ENCODE assay signal across 9 cellular contexts in genomic region chr20:49282584-49283171, GRCh38. TPM values are rescaled to one million over a fixed set of nuclear protein-coding genes. Genes with fewer than 3 reads are reported as not detected.
A peak's percentile ranks its signal among the peaks of the same experiment; 100 is the strongest.
DNase-seq lines count a peak whose midpoint lies in the region; ATAC-seq, FAIRE-seq and TF ChIP-seq lines count a peak whose summit lies in the region.
"Had no signal": no experiment of that assay in that cellular context is flagged by ENCODE, and none has a peak within 500 bp of the region (broad histone marks: within the 10 kb centered on the region; RNA-seq: fewer than 3 reads in every experiment).

No MANE protein-coding gene starts in this region.

- H3K27me3 ChIP-seq in iPS DF 6.9 (ENCODE audit: control insufficient read depth, insufficient read depth, low read length) (no peaks in the 10 kb centered on the region), ascending aorta (no peaks in the 10 kb centered on the region)

- TF ChIP-seq CTCF in A549 (IDR thresholded peaks at IDR 0.05): no peak
- TF ChIP-seq CTCF in ascending aorta (IDR thresholded peaks at IDR 0.05): no peak

- peaks cover 63% of the 10 kb centered on the region for H3K4me1 ChIP-seq in A549
- H3K4me1 ChIP-seq in iPS DF 6.9 (ENCODE audit: control insufficient read depth, insufficient read depth, low read length): peaks cover 2% of the 10 kb centered on the region; the same call in 1 of the 2 replicates
- H3K4me1 ChIP-seq in ascending aorta: peaks cover 11 to 12% of the 10 kb centered on the region in 2 donors

- TF ChIP-seq POLR2A in A549 (IDR thresholded peaks at IDR 0.05; ENCODE audit: low read length) (no peak), GM12892 (IDR thresholded peaks at IDR 0.05; ENCODE audit: low read depth, low read length) (peak; percentile 72)

- no peaks in the 10 kb centered on the region for H3K27me3 Mint-ChIP-seq in activated CD4-positive, alpha-beta memory T cell treated with anti-CD3 and anti-CD28 coated beads, Interleukin-2, amount 10 ng/mL, durations not matched to agents 7 days and 5 days

- TF ChIP-seq EP300 in A549 (IDR thresholded peaks at IDR 0.05): no peak

- CTCF ChIA-PET in A549 (lab: Yijun Ruan, JAX): interaction anchor here (1.0 to 2.1 kb wide), 2 partner anchors 37 to 65 kb away, joined by 3 to 7 read pairs; no protein-coding TSS in a partner anchor
- CTCF ChIA-PET in activated CD4-positive, alpha-beta memory T cell treated with anti-CD3 and anti-CD28 coated beads, Interleukin-2, amount 10 ng/mL, durations not matched to agents 7 days and 5 days (lab: Charles Lee): interaction anchor here (1.4 to 2.3 kb wide), 2 partner anchors 10 to 38 kb away, joined by 3 to 8 read pairs; no protein-coding TSS in a partner anchor

- intact Hi-C loops in ascending aorta (cut with DNase I): no loop called here
- intact Hi-C loops in left cardiac atrium (cut with DNase I): no loop called here

- DNase-seq in A549 (ENCODE audit: low read depth in 1 of 2, low spot score in 1 of 2): no peak
- DNase-seq in GM12892 (ENCODE audit: insufficient read length): no peak
- no peak for DNase-seq in activated CD4-positive, alpha-beta memory T cell treated with anti-CD3 and anti-CD28 coated beads, Interleukin-2, amount 10 ng/mL, durations not matched to agents 7 days and 5 days
- DNase-seq in iPS DF 6.9 (ENCODE audit: low read depth, low spot score): no peak
- no peak for DNase-seq in NCI-H748 treated with DMSO at 0.1 percent for 48 hours (lab: John Stamatoyannopoulos, UW)
- no peak for DNase-seq in ascending aorta (ENCODE audit: low spot score in 2 of 2)
- DNase-seq in left cardiac atrium: no peak
- DNase-seq in NCI-H510A (lab: John Stamatoyannopoulos, UW): no peak
- DNase-seq: GDM1 had no signal

- POLR2A ChIA-PET in A549 (lab: Yijun Ruan, JAX): interaction anchor here (1.3 to 1.9 kb wide), 2 partner anchors 7 to 9 kb away, joined by 4 read pairs; no protein-coding TSS in a partner anchor
- POLR2A ChIA-PET in activated CD4-positive, alpha-beta memory T cell treated with anti-CD3 and anti-CD28 coated beads, Interleukin-2, amount 10 ng/mL, durations not matched to agents 7 days and 5 days (lab: Charles Lee): interaction anchor here (1.5 to 9.6 kb wide), 9 partner anchors 9 to 313 kb away, joined by 4 to 145 read pairs (median 11); no protein-coding TSS in a partner anchor

- no peak for ATAC-seq in A549
- ATAC-seq in left cardiac atrium: no peak

- H3K27ac Mint-ChIP-seq in activated CD4-positive, alpha-beta memory T cell treated with anti-CD3 and anti-CD28 coated beads, Interleukin-2, amount 10 ng/mL, durations not matched to agents 7 days and 5 days: peak overlapping the region; percentile 68

- peak overlapping the region in 1 of 2 experiments; percentile 98; a peak in 3 of 6 replicates for H3K27ac ChIP-seq in A549
- H3K27ac ChIP-seq in iPS DF 6.9 (ENCODE audit: low read length): no peak overlapping the region
- no peak overlapping the region for H3K27ac ChIP-seq in ascending aorta

- TF ChIP-seq RAD21 in A549 (conservative IDR thresholded peaks at IDR 0.05 in 1 of 2, IDR thresholded peaks at IDR 0.05 in 1 of 2): no peak

- peak overlapping the region; percentile 97 for H3K4me2 ChIP-seq in A549

- H3K4me1 Mint-ChIP-seq in activated CD4-positive, alpha-beta memory T cell treated with anti-CD3 and anti-CD28 coated beads, Interleukin-2, amount 10 ng/mL, durations not matched to agents 7 days and 5 days: peaks cover 77% of the 10 kb centered on the region

- 29% methylated on average over 20 of the region's 20 CpGs for WGBS in A549 (ENCODE audit: missing lambda C conversion rate)
- WGBS in iPS DF 6.9 (ENCODE audit: insufficient coverage, insufficient read length): no CpG with 5 or more reads among the region's 20 CpGs

- H3K9me3 ChIP-seq in A549 (peaks cover 9% of the 10 kb centered on the region; the same call in 2 of the 3 replicates), iPS DF 6.9 (ENCODE audit: control insufficient read depth, insufficient read depth, low read length) (no peaks in the 10 kb centered on the region), ascending aorta (peaks cover 41 to 61% of the 10 kb centered on the region in 2 donors)

- H3K4me3 ChIP-seq in A549 (peak overlapping the region; percentile 92), iPS DF 6.9 (ENCODE audit: low read length) (peak overlapping the region; percentile 72; the same call in 1 of the 2 replicates), ascending aorta (no peak overlapping the region)

- peaks cover 94% of the 10 kb centered on the region for H3K36me3 Mint-ChIP-seq in activated CD4-positive, alpha-beta memory T cell treated with anti-CD3 and anti-CD28 coated beads, Interleukin-2, amount 10 ng/mL, durations not matched to agents 7 days and 5 days (ENCODE audit: low read depth)

- H3K4me3 Mint-ChIP-seq in activated CD4-positive, alpha-beta memory T cell treated with anti-CD3 and anti-CD28 coated beads, Interleukin-2, amount 10 ng/mL, durations not matched to agents 7 days and 5 days: peak overlapping the region; percentile 100

- FAIRE-seq in A549 (lab: Jason Lieb, UNC): no peak
- no peak for FAIRE-seq in GM12892 (lab: Jason Lieb, UNC)

- H3K36me3 ChIP-seq in iPS DF 6.9 (ENCODE audit: control insufficient read depth, insufficient read depth, low read length) (peaks cover 74% of the 10 kb centered on the region), ascending aorta (peaks cover 82% of the 10 kb centered on the region in 2 donors)

- peaks cover 57% of the 10 kb centered on the region for H3K9me3 Mint-ChIP-seq in activated CD4-positive, alpha-beta memory T cell treated with anti-CD3 and anti-CD28 coated beads, Interleukin-2, amount 10 ng/mL, durations not matched to agents 7 days and 5 days

TF ChIP-seq in A549, 52 proteins besides CTCF, POLR2A, EP300 and RAD21:
- TF ChIP-seq POLR2AphosphoS2 (conservative IDR thresholded peaks at IDR 0.05; ENCODE audit: low read length): peak; percentile 44; the same call in 1 of the 2 replicates
- no peak for TF ChIP-seq MAZ (IDR thresholded peaks at IDR 0.05; ENCODE audit: borderline replicate concordance, low read depth, low read length)
- 0 out of 2 replicates have a peak, but pooled peaks have one; percentile 22 for TF ChIP-seq HOXB13 (CRISPR knock-in tag; IDR thresholded peaks at IDR 0.05; ENCODE audit: low read depth)
- no peak for TF ChIP-seq EHF (CRISPR knock-in tag; IDR thresholded peaks at IDR 0.05)
- peak in 1 of 2 experiments; percentile 15; a peak in 1 of 5 replicates for TF ChIP-seq JUN (IDR thresholded peaks at IDR 0.05)
- TF ChIP-seq RARB (CRISPR knock-in tag; IDR thresholded peaks at IDR 0.05): peak; percentile 67; the same call in 1 of the 2 replicates
- peak; percentile 9; the same call in 1 of the 2 replicates for TF ChIP-seq HOXA7 (CRISPR knock-in tag; IDR thresholded peaks at IDR 0.05)

RNA-seq across cellular contexts. Expression of gene ZNFX1, which starts 4.8 kb away (rescaled TPM):
- polyA plus RNA-seq in A549 (2011; rRNA removed) (6.0 and 14.2 TPM in 2 replicates), A549 (2017; fragmentation: RNase III; extraction: RNeasy Plus Mini Kit Qiagen cat#74134 plus additional on column Dnase treatment) (11.5 to 13.7 TPM (median 11.9 TPM) in 3 replicates)
- polyA plus RNA-seq in A549 (2012; cell fraction: cytosol; rRNA removed): 3.0 and 3.9 TPM in 2 replicates
- polyA plus RNA-seq in A549 (2012; cell fraction: nucleus; rRNA removed): 4.9 and 8.0 TPM in 2 replicates
- polyA minus RNA-seq in A549 (2011; rRNA and poly(A)+ RNA removed): 26.9 and 27.7 TPM in 2 replicates
- polyA plus RNA-seq in GM12892 (2012; ENCODE audit: missing spikeins): 12.1 TPM
- 10 to 100 TPM; 88.7 to 89.5 TPM for total RNA-seq in activated CD4-positive, alpha-beta memory T cell treated with anti-CD3 and anti-CD28 coated beads, Interleukin-2, amount 10 ng/mL, durations not matched to agents 7 days and 5 days
- total RNA-seq in ascending aorta (49.1 TPM), left cardiac atrium (10 to 100 TPM; 20.3 to 24.5 TPM)

Comparison
In these comparisons a context has a peak if more than half of its experiments do, and no peak if none do; other contexts are left out.
1. H3K4me3 ChIP-seq: peak in A549 (single experiment) and iPS DF 6.9 (single experiment); none in ascending aorta (0 of 2).